Comparison of ENCODE assay signal across 16 cellular contexts in genomic region chr16:74742051-74742481, GRCh38. TPM values are rescaled to one million over a fixed set of nuclear protein-coding genes. Genes with fewer than 3 reads are reported as not detected.
DNase-seq lines count a peak whose midpoint lies in the region; ATAC-seq and TF ChIP-seq lines count a peak whose summit lies in the region.
"Had no signal": no experiment of that assay in that cellular context is flagged by ENCODE, and none has a peak within 500 bp of the region (broad histone marks: within the 10 kb centered on the region; RNA-seq: fewer than 3 reads in every experiment).

No MANE protein-coding gene starts in this region.

- no peak overlapping the region for H3K4me3 ChIP-seq in GM23338
- H3K4me3 ChIP-seq in esophagus (ENCODE audit: low read depth in 1 of 2, low read length in 2 of 2): no peak overlapping the region
- H3K4me3 ChIP-seq in CD8-positive, alpha-beta memory T cell (ENCODE audit: low read length): no peak overlapping the region

- intact Hi-C loops in posterior vena cava (cut with DNase I): no loop called here

- TF ChIP-seq CTCF in GM23338 (conservative IDR thresholded peaks at IDR 0.05; ENCODE audit: low read depth in 2 of 2) (no peak), RWPE1 (conservative IDR thresholded peaks at IDR 0.05; ENCODE audit: low read depth) (no peak)

- peaks cover 15% of the 10 kb centered on the region; the same call in 1 of the 2 replicates for H3K4me1 ChIP-seq in GM23338 (ENCODE audit: insufficient read depth)
- H3K4me1 ChIP-seq in esophagus (ENCODE audit: control insufficient read depth in 2 of 2, insufficient read depth in 2 of 2, low read length in 1 of 2): peaks cover 2 to 7% of the 10 kb centered on the region in 2 donors
- no peaks in the 10 kb centered on the region for H3K4me1 ChIP-seq in CD8-positive, alpha-beta memory T cell (ENCODE audit: insufficient read depth, low read length)

- POLR2A ChIA-PET in RWPE1 (lab: Yijun Ruan, JAX; ENCODE audit: low non-redundant PET): no interaction called here
- POLR2A ChIA-PET in CD8-positive, alpha-beta memory T cell (lab: Charles Lee): no interaction called here

- 43 to 48% methylated on average over 10 of the region's 10 CpGs for WGBS in esophagus, 2 donors

- H3K4me3 Mint-ChIP-seq in GM23338: no peak overlapping the region
- no peak overlapping the region for H3K4me3 Mint-ChIP-seq in CD8-positive, alpha-beta memory T cell
- H3K4me3 Mint-ChIP-seq: activated CD4-positive, alpha-beta memory T cell treated with anti-CD3 and anti-CD28 coated beads, Interleukin-2, amount 10 ng/mL, durations not matched to agents 7 days and 5 days; CD4-positive, alpha-beta T cell; stimulated activated effector memory CD8-positive, alpha-beta T cell treated with anti-CD3 and anti-CD28 coated beads, Interleukin-12 subunit alpha, Interleukin-12 subunit beta, amount 100 ng/mL, for 72 hours had no signal

- no peaks in the 10 kb centered on the region for H3K9me3 Mint-ChIP-seq in GM23338
- H3K9me3 Mint-ChIP-seq in CD8-positive, alpha-beta memory T cell: no peaks in the 10 kb centered on the region
- H3K9me3 Mint-ChIP-seq: activated CD4-positive, alpha-beta memory T cell treated with anti-CD3 and anti-CD28 coated beads, Interleukin-2, amount 10 ng/mL, durations not matched to agents 7 days and 5 days; CD4-positive, alpha-beta T cell; stimulated activated effector memory CD8-positive, alpha-beta T cell treated with anti-CD3 and anti-CD28 coated beads, Interleukin-12 subunit alpha, Interleukin-12 subunit beta, amount 100 ng/mL, for 72 hours had no signal

- no peak overlapping the region for H3K27ac ChIP-seq in GM23338 (ENCODE audit: low read depth)
- H3K27ac ChIP-seq in RWPE1: peak overlapping the region; percentile 42
- H3K27ac ChIP-seq in esophagus (ENCODE audit: low read depth in 2 of 2, low read length in 1 of 2): peak overlapping the region; percentile 28 to 66
- no peak overlapping the region for H3K27ac ChIP-seq in CD8-positive, alpha-beta memory T cell (ENCODE audit: low read depth, low read length)

- H3K27ac Mint-ChIP-seq in GM23338: no peak overlapping the region
- no peak overlapping the region for H3K27ac Mint-ChIP-seq in CD8-positive, alpha-beta memory T cell
- H3K27ac Mint-ChIP-seq: activated CD4-positive, alpha-beta memory T cell treated with anti-CD3 and anti-CD28 coated beads, Interleukin-2, amount 10 ng/mL, durations not matched to agents 7 days and 5 days; CD4-positive, alpha-beta T cell; stimulated activated effector memory CD8-positive, alpha-beta T cell treated with anti-CD3 and anti-CD28 coated beads, Interleukin-12 subunit alpha, Interleukin-12 subunit beta, amount 100 ng/mL, for 72 hours had no signal

- no peaks in the 10 kb centered on the region for H4K20me1 ChIP-seq in GM23338 (replicated peaks; ENCODE audit: insufficient read depth)

- peaks cover 30% of the 10 kb centered on the region for H3K4me1 Mint-ChIP-seq in GM23338
- no peaks in the 10 kb centered on the region for H3K4me1 Mint-ChIP-seq in CD8-positive, alpha-beta memory T cell

- no peaks in the 10 kb centered on the region for H3K79me2 ChIP-seq in GM23338 (replicated peaks; ENCODE audit: insufficient read depth)

- H3K27me3 Mint-ChIP-seq in GM23338 (ENCODE audit: insufficient read depth, low read depth, poor library complexity): peaks cover 12% of the 10 kb centered on the region
- peaks cover 0 to 4% of the 10 kb centered on the region in 2 donors for H3K27me3 Mint-ChIP-seq in CD8-positive, alpha-beta memory T cell
- H3K27me3 Mint-ChIP-seq: activated CD4-positive, alpha-beta memory T cell treated with anti-CD3 and anti-CD28 coated beads, Interleukin-2, amount 10 ng/mL, durations not matched to agents 7 days and 5 days; CD4-positive, alpha-beta T cell had no signal

- peak overlapping the region; percentile 47; the same call in 1 of the 2 replicates for H2AFZ ChIP-seq in GM23338

- no peaks in the 10 kb centered on the region for H3K36me3 Mint-ChIP-seq in GM23338 (ENCODE audit: low read depth)
- no peaks in the 10 kb centered on the region for H3K36me3 Mint-ChIP-seq in CD8-positive, alpha-beta memory T cell
- H3K36me3 Mint-ChIP-seq: stimulated activated effector memory CD8-positive, alpha-beta T cell treated with anti-CD3 and anti-CD28 coated beads, Interleukin-12 subunit alpha, Interleukin-12 subunit beta, amount 100 ng/mL, for 72 hours had no signal

- no peaks in the 10 kb centered on the region for H3K27me3 ChIP-seq in GM23338 (ENCODE audit: insufficient read depth)
- H3K27me3 ChIP-seq in esophagus (ENCODE audit: control insufficient read depth in 1 of 2, insufficient read depth in 2 of 2, low read length in 2 of 2): no peaks in the 10 kb centered on the region
- no peaks in the 10 kb centered on the region for H3K27me3 ChIP-seq in CD8-positive, alpha-beta memory T cell (ENCODE audit: insufficient read depth, low read length, poor library complexity, severe bottlenecking)

- H3K9me2 ChIP-seq in GM23338 (ENCODE audit: insufficient read depth): no peaks in the 10 kb centered on the region

- H3K36me3 ChIP-seq in GM23338 (ENCODE audit: insufficient read depth) (no peaks in the 10 kb centered on the region; the same call in 1 of the 2 replicates), esophagus (ENCODE audit: control insufficient read depth in 2 of 2, insufficient read depth in 2 of 2, low read length in 1 of 2) (peaks cover 0 to 3% of the 10 kb centered on the region in 2 donors)
- no peaks in the 10 kb centered on the region for H3K36me3 ChIP-seq in CD8-positive, alpha-beta memory T cell (ENCODE audit: insufficient read depth, low read length)

- CTCF ChIA-PET in RWPE1 (lab: Yijun Ruan, JAX): no interaction called here
- CTCF ChIA-PET in CD8-positive, alpha-beta memory T cell (lab: Charles Lee): no interaction called here

- no peaks in the 10 kb centered on the region for H3K9me3 ChIP-seq in esophagus (ENCODE audit: control insufficient read depth in 2 of 2, insufficient read depth in 1 of 2, low read depth in 1 of 2, low read length in 1 of 2)
- H3K9me3 ChIP-seq in CD8-positive, alpha-beta memory T cell (ENCODE audit: low read length): no peaks in the 10 kb centered on the region

- H3F3A ChIP-seq in GM23338 (replicated peaks; ENCODE audit: low read depth): no peaks in the 10 kb centered on the region

- no peak for DNase-seq in GM23338 (ENCODE audit: low spot score)
- DNase-seq in RWPE1 (ENCODE audit: low spot score): no peak
- peak; percentile 53 for DNase-seq in posterior vena cava (ENCODE audit: low spot score)
- DNase-seq in CD8-positive, alpha-beta memory T cell: no peak
- no peak for DNase-seq in effector CD4-positive, alpha-beta T cell
- DNase-seq in SIG-M5 treated with dmso at 0.1 percent for 504 hours (lab: John Stamatoyannopoulos, UW; ENCODE audit: unreplicated experiment): no peak
- no peak for DNase-seq in pons (ENCODE audit: low spot score)
- DNase-seq: activated CD4-positive, alpha-beta memory T cell treated with anti-CD3 and anti-CD28 coated beads, Interleukin-2, amount 10 ng/mL, durations not matched to agents 7 days and 5 days; activated gamma-delta T cell treated with Interleukin-2 at 50 U/mL for 16 hours; CD4-positive, alpha-beta T cell; NCI-H187; NCI-H774; stimulated activated CD4-positive, alpha-beta T cell treated with anti-CD3 and anti-CD28 coated beads, Interleukin-2, amount 100 ng/mL, for 48 hours had no signal

- H3K4me2 ChIP-seq in GM23338: no peak overlapping the region

- no peak; the same call in 2 of the 3 replicates for ATAC-seq in GM23338
- ATAC-seq: Right ventricle myocardium inferior; stimulated activated effector memory CD8-positive, alpha-beta T cell treated with anti-CD3 and anti-CD28 coated beads, Interleukin-12 subunit alpha, Interleukin-12 subunit beta, amount 100 ng/mL, for 72 hours had no signal

TF ChIP-seq in GM23338, 12 proteins besides CTCF, POLR2A, EP300 and RAD21 (continues in another document):
- TF ChIP-seq EZH2 (IDR thresholded peaks at IDR 0.05; ENCODE audit: low read depth, unreplicated experiment): no peak
- TF ChIP-seq ETS1 (IDR thresholded peaks at IDR 0.05): no peak
- TF ChIP-seq STAT1 (IDR thresholded peaks at IDR 0.05; ENCODE audit: unreplicated experiment): no peak
- no peak for TF ChIP-seq CREB1 (CRISPR knock-in tag; IDR thresholded peaks at IDR 0.05; ENCODE audit: low read depth)

RNA-seq across cellular contexts. Expression of gene FA2H, which starts 32.6 kb away (rescaled TPM):
- total RNA-seq in GM23338 (2014; rRNA removed; shearing (Covaris generic)): 5.7 and 6.3 TPM in 2 replicates
- polyA plus RNA-seq in GM23338 (2016; fragmentation: Nextera tagmentation; extraction: Ambion mirVana) (3.8 and 5.7 TPM in 2 replicates), esophagus (1 to 10 TPM; 4.7 to 4.8 TPM)
- not detected for total RNA-seq in posterior vena cava
- total RNA-seq in CD8-positive, alpha-beta memory T cell: not detected
- polyA plus RNA-seq in CD8-positive, alpha-beta memory T cell: not detected
- total RNA-seq: CD4-positive, alpha-beta T cell had no signal

RNA-seq across cellular contexts. Expression of gene MLKL, which starts 41.4 kb away (rescaled TPM):
- 7.5 and 9.7 TPM in 2 replicates for total RNA-seq in GM23338 (2014; rRNA removed; shearing (Covaris generic))
- polyA plus RNA-seq in GM23338 (2016; fragmentation: Nextera tagmentation; extraction: Ambion mirVana): 5.1 and 6.2 TPM in 2 replicates
- 10 to 100 TPM; 12.3 to 18.7 TPM for polyA plus RNA-seq in esophagus
- 10 to 100 TPM; 13.7 to 14.4 TPM for total RNA-seq in posterior vena cava
- total RNA-seq in CD8-positive, alpha-beta memory T cell: 10 to 100 TPM; 13.9 to 17.5 TPM
- 16.1 TPM for polyA plus RNA-seq in CD8-positive, alpha-beta memory T cell

Comparison
In these comparisons a context has a peak if more than half of its experiments do, and no peak if none do; other contexts are left out.
1. H3K27ac ChIP-seq: peak in RWPE1 (single experiment) and esophagus (2 of 2); none in GM23338 (single experiment) and CD8-positive, alpha-beta memory T cell (single experiment).